11 cellular contexts compared by ENCODE assay signal in genomic region chr1:204524986-204525385, GRCh38. TPM values are rescaled to one million over a fixed set of nuclear protein-coding genes. Genes with fewer than 3 reads are reported as not detected.
A peak's percentile ranks its signal among the peaks of the same experiment; 100 is the strongest.
DNase-seq lines count a peak whose midpoint lies in the region; ATAC-seq lines count a peak whose summit lies in the region.
"Had no signal": no experiment of that assay in that cellular context is flagged by ENCODE, and none has a peak within 500 bp of the region (broad histone marks: within the 10 kb centered on the region; RNA-seq: fewer than 3 reads in every experiment).

No MANE protein-coding gene starts in this region.

- CTCF ChIA-PET in activated naive CD4-positive, alpha-beta T cell treated with anti-CD3 and anti-CD28 coated beads for 36 hours (lab: Charles Lee), result interaction anchor here (1.2 to 2.0 kb wide), 4 partner anchors 9 to 282 kb away, joined by 3 to 7 read pairs (median 4); partner anchors contain the start of gene MDM4

- peaks cover 11% of the 10 kb centered on the region for H3K9me3 Mint-ChIP-seq in activated naive CD4-positive, alpha-beta T cell treated with anti-CD3 and anti-CD28 coated beads for 36 hours
- peaks cover 5% of the 10 kb centered on the region for H3K9me3 Mint-ChIP-seq in activated naive CD8-positive, alpha-beta T cell (ENCODE audit: low read depth)
- peaks cover 5% of the 10 kb centered on the region for H3K9me3 Mint-ChIP-seq in stimulated activated memory B cell treated with anti-CD40 and anti-IgM and Interleukin-4, amounts not matched to agents 10 μg/mL and 1 μg/mL and 100 μg/mL, for 72 hours

- H3K4me3 Mint-ChIP-seq in activated naive CD4-positive, alpha-beta T cell treated with anti-CD3 and anti-CD28 coated beads for 36 hours, result no peak overlapping the region
- peak overlapping the region; percentile 42 for H3K4me3 Mint-ChIP-seq in activated naive CD8-positive, alpha-beta T cell
- no peak overlapping the region for H3K4me3 Mint-ChIP-seq in stimulated activated memory B cell treated with anti-CD40 and anti-IgM and Interleukin-4, amounts not matched to agents 10 μg/mL and 1 μg/mL and 100 μg/mL, for 72 hours

- no peak for DNase-seq in activated naive CD4-positive, alpha-beta T cell treated with anti-CD3 and anti-CD28 coated beads for 36 hours
- DNase-seq in activated naive CD4-positive, alpha-beta T cell (lab: John Stamatoyannopoulos, UW), result no peak
- DNase-seq in stimulated activated CD4-positive, alpha-beta T cell treated with anti-CD3 and anti-CD28 coated beads, Interleukin-2, amount 100 ng/mL, for 48 hours, result no peak
- no peak for DNase-seq in NCI-H146 treated with DMSO at 0.1 percent for 48 hours (lab: John Stamatoyannopoulos, UW; ENCODE audit: unreplicated experiment)
- DNase-seq in left ventricle myocardium superior, result no peak
- DNase-seq: activated effector memory CD4-positive, alpha-beta T cell treated with anti-CD3 and anti-CD28 coated beads, Interleukin-2, amount 50 U/mL, for 16 hours; NCI-H774; T-helper 9 cell had no signal

- peaks cover 55% of the 10 kb centered on the region for H3K4me1 Mint-ChIP-seq in activated naive CD4-positive, alpha-beta T cell treated with anti-CD3 and anti-CD28 coated beads for 36 hours (ENCODE audit: low read depth)
- H3K4me1 Mint-ChIP-seq in activated naive CD8-positive, alpha-beta T cell (ENCODE audit: low read depth), result peaks cover 54% of the 10 kb centered on the region
- peaks cover 43% of the 10 kb centered on the region for H3K4me1 Mint-ChIP-seq in stimulated activated memory B cell treated with anti-CD40 and anti-IgM and Interleukin-4, amounts not matched to agents 10 μg/mL and 1 μg/mL and 100 μg/mL, for 72 hours

- H3K27ac Mint-ChIP-seq in activated naive CD4-positive, alpha-beta T cell treated with anti-CD3 and anti-CD28 coated beads for 36 hours, result peak overlapping the region; percentile 89
- peak overlapping the region; percentile 64 for H3K27ac Mint-ChIP-seq in activated naive CD8-positive, alpha-beta T cell
- peak overlapping the region; percentile 64 for H3K27ac Mint-ChIP-seq in stimulated activated memory B cell treated with anti-CD40 and anti-IgM and Interleukin-4, amounts not matched to agents 10 μg/mL and 1 μg/mL and 100 μg/mL, for 72 hours

- no peaks in the 10 kb centered on the region for H3K27me3 Mint-ChIP-seq in activated naive CD4-positive, alpha-beta T cell treated with anti-CD3 and anti-CD28 coated beads for 36 hours (ENCODE audit: low read depth)
- no peaks in the 10 kb centered on the region for H3K27me3 Mint-ChIP-seq in activated naive CD8-positive, alpha-beta T cell
- no peaks in the 10 kb centered on the region for H3K27me3 Mint-ChIP-seq in stimulated activated memory B cell treated with anti-CD40 and anti-IgM and Interleukin-4, amounts not matched to agents 10 μg/mL and 1 μg/mL and 100 μg/mL, for 72 hours

- intact Hi-C loops in activated naive CD4-positive, alpha-beta T cell treated with anti-CD3 and anti-CD28 coated beads for 36 hours (cut with micrococcal nuclease), result no loop called here
- intact Hi-C loops in left ventricle myocardium superior (cut with micrococcal nuclease), result no loop called here

- H3K36me3 Mint-ChIP-seq in activated naive CD4-positive, alpha-beta T cell treated with anti-CD3 and anti-CD28 coated beads for 36 hours (ENCODE audit: low read depth), result peaks cover 43% of the 10 kb centered on the region
- peaks cover 16% of the 10 kb centered on the region for H3K36me3 Mint-ChIP-seq in activated naive CD8-positive, alpha-beta T cell
- H3K36me3 Mint-ChIP-seq in stimulated activated memory B cell treated with anti-CD40 and anti-IgM and Interleukin-4, amounts not matched to agents 10 μg/mL and 1 μg/mL and 100 μg/mL, for 72 hours, result peaks cover 56% of the 10 kb centered on the region

- ATAC-seq in HG02981 (IDR thresholded peaks at IDR 0.05; ENCODE audit: unreplicated experiment), result peak; percentile 43
- ATAC-seq in stimulated activated memory B cell treated with anti-CD40 and anti-IgM and Interleukin-4, amounts not matched to agents 10 μg/mL and 1 μg/mL and 100 μg/mL, for 72 hours, result no peak
- no peak for ATAC-seq in left ventricle myocardium superior

RNA-seq across cellular contexts. Expression of gene MDM4, which starts 8.8 kb away (rescaled TPM):
- 100 to 1,000 TPM; 109 TPM for total RNA-seq in activated naive CD4-positive, alpha-beta T cell treated with anti-CD3 and anti-CD28 coated beads for 36 hours
- 30.1 TPM for total RNA-seq in left ventricle myocardium superior

RNA-seq across cellular contexts. Expression of gene PIK3C2B, which starts 30.4 kb away (rescaled TPM):
- 10 to 100 TPM; 61.0 to 65.4 TPM for total RNA-seq in activated naive CD4-positive, alpha-beta T cell treated with anti-CD3 and anti-CD28 coated beads for 36 hours
- 23.6 TPM for total RNA-seq in left ventricle myocardium superior
